25 cellular contexts compared by ENCODE assay signal in genomic region chr22:36610567-36610966, GRCh38.
"Had no signal": no experiment of that assay in that cellular context is flagged by ENCODE, and none has a peak within 500 bp of the region (broad histone marks: within the 10 kb centered on the region; RNA-seq: fewer than 3 reads in every experiment).

No MANE protein-coding gene starts in this region.

- FAIRE-seq: HTR-8/SVneo, K562 had no signal

- H3K4me3 ChIP-seq: K562, SJCRH30 had no signal

- H3K9me3 ChIP-seq: SJCRH30 had no signal

- H3K4me3 Mint-ChIP-seq: IgD-negative memory B cell had no signal

- H3K36me3 ChIP-seq: SJCRH30 had no signal

- DNase-seq: Kasumi-1, MM.1S, NCI-H1417, NCI-H1436 treated with DMSO at 0.1 percent for 48 hours, NCI-H1694 treated with DMSO at 0.1 percent for 48 hours, NCI-H1930, NCI-H2081, NCI-H2107, NCI-H2227 treated with DMSO at 0.1 percent for 48 hours, NCI-H446, NCI-H510A, NCI-H524 treated with DMSO at 0.1 percent for 48 hours, NCI-H69, NCI-H774, PC-3, SHP77 treated with DMSO at 0.1 percent for 48 hours, SJCRH30 had no signal

- H3K9me3 Mint-ChIP-seq: IgD-negative memory B cell had no signal

- H3K27me3 ChIP-seq: SJCRH30 had no signal

- H3K27ac ChIP-seq: HL-60, KMS-11, RWPE1, SJCRH30 had no signal

- ATAC-seq: K562, Panc1, PC-3, SK-N-SH treated with all-trans-retinoic acid at 6 μM for 48 hours had no signal
